Comparison of ENCODE assay signal across 8 cellular contexts in genomic region chr1:154809436-154810413, GRCh38.
DNase-seq lines count a peak whose midpoint lies in the region; ATAC-seq, FAIRE-seq and TF ChIP-seq lines count a peak whose summit lies in the region.
"Had no signal": no experiment of that assay in that cellular context is flagged by ENCODE, and none has a peak within 500 bp of the region (broad histone marks: within the 10 kb centered on the region; RNA-seq: fewer than 3 reads in every experiment).

No MANE protein-coding gene starts in this region.

- H3K4me3 Mint-ChIP-seq in central memory CD8-positive, alpha-beta T cell = no peak overlapping the region

- H3K9me3 Mint-ChIP-seq in central memory CD8-positive, alpha-beta T cell = no peaks in the 10 kb centered on the region

- peak; percentile 83 for FAIRE-seq in GM12891 (lab: Jason Lieb, UNC)

- peaks cover 8% of the 10 kb centered on the region for H3K4me1 Mint-ChIP-seq in central memory CD8-positive, alpha-beta T cell

- H3K36me3 Mint-ChIP-seq in central memory CD8-positive, alpha-beta T cell (ENCODE audit: insufficient read depth) = no peaks in the 10 kb centered on the region

- no peak for TF ChIP-seq POLR2A in GM12891 (IDR thresholded peaks at IDR 0.05; ENCODE audit: low read depth, low read length)

- H3K27ac Mint-ChIP-seq in central memory CD8-positive, alpha-beta T cell (ENCODE audit: low read depth) = peak overlapping the region; percentile 3

- DNase-seq in GM12891 (ENCODE audit: insufficient read length, low spot score) (no peak), MG63 (peak; percentile 71), trophoblast cell (peak; percentile 58 to 62), posterior vena cava (ENCODE audit: low spot score) (no peak)
- DNase-seq in central memory CD8-positive, alpha-beta T cell (ENCODE audit: low spot score in 2 of 2) = no peak
- no peak for DNase-seq in activated CD4-positive, CD25-positive, alpha-beta regulatory T cell (lab: John Stamatoyannopoulos, UW)

- H3K14ac ChIP-seq in trophoblast cell (ENCODE audit: low read length) = peak overlapping the region; percentile 20

- no peak overlapping the region for H2AFZ ChIP-seq in trophoblast cell (ENCODE audit: insufficient read depth, low read length, poor library complexity)

- H3K4me1 ChIP-seq in trophoblast cell (ENCODE audit: control insufficient read depth in 1 of 2, insufficient read depth in 2 of 2, low read length in 2 of 2) = peaks cover 22 to 25% of the 10 kb centered on the region in 2 experiments
- H3K4me1 ChIP-seq: ascending aorta had no signal

- no peak overlapping the region for H2BK120ac ChIP-seq in trophoblast cell (ENCODE audit: insufficient read depth, low read length, poor library complexity)

- no peak overlapping the region for H4K12ac ChIP-seq in trophoblast cell (ENCODE audit: low read depth, low read length)

- no peak overlapping the region for H4K8ac ChIP-seq in trophoblast cell (ENCODE audit: low read depth, low read length)

- no CpG with 5 or more reads among the region's 7 CpGs for WGBS in trophoblast cell (ENCODE audit: extremely low coverage, insufficient coverage, insufficient read length)

- no peak overlapping the region for H3K4me2 ChIP-seq in trophoblast cell (ENCODE audit: low read length)

- H3K79me2 ChIP-seq in trophoblast cell (ENCODE audit: control insufficient read depth, insufficient read depth, low read length, poor library complexity) = peaks cover 2% of the 10 kb centered on the region

- H3K4ac ChIP-seq in trophoblast cell (ENCODE audit: low read depth, low read length) = no peak overlapping the region

- intact Hi-C loops in posterior vena cava (cut with DNase I) = no loop called here

- H3K4me3 ChIP-seq in MG63 = no peak overlapping the region
- no peak overlapping the region for H3K4me3 ChIP-seq in trophoblast cell (ENCODE audit: low read depth, low read length)
- H3K4me3 ChIP-seq: ascending aorta had no signal

- no peak for ATAC-seq in central memory CD8-positive, alpha-beta T cell (replicated peaks; ENCODE audit: extremely low read depth, poor library complexity, severe bottlenecking)
- ATAC-seq in GM19351 (IDR thresholded peaks at IDR 0.05; ENCODE audit: unreplicated experiment) = no peak

- no peak overlapping the region for H2BK12ac ChIP-seq in trophoblast cell (ENCODE audit: low read length)

- no peak overlapping the region for H2AK5ac ChIP-seq in trophoblast cell (ENCODE audit: low read length)

- H3K27me3 ChIP-seq in MG63 = peaks cover 5% of the 10 kb centered on the region
- H3K27me3 ChIP-seq in trophoblast cell (ENCODE audit: insufficient read depth, low read length) = no peaks in the 10 kb centered on the region
- H3K27me3 ChIP-seq: ascending aorta had no signal

- no peak overlapping the region for H3K27ac ChIP-seq in trophoblast cell (ENCODE audit: low read depth, low read length)
- H3K27ac ChIP-seq: ascending aorta had no signal

- peaks cover 36% of the 10 kb centered on the region for H3K27me3 Mint-ChIP-seq in central memory CD8-positive, alpha-beta T cell

- no peaks in the 10 kb centered on the region for H3K79me1 ChIP-seq in trophoblast cell (ENCODE audit: low read length)

- H3K9ac ChIP-seq in trophoblast cell (ENCODE audit: low read length) = no peak overlapping the region

- H3K18ac ChIP-seq in trophoblast cell (ENCODE audit: low read length) = no peak overlapping the region

- H3K36me3 ChIP-seq in MG63 (no peaks in the 10 kb centered on the region), trophoblast cell (ENCODE audit: control insufficient read depth in 1 of 2, insufficient read depth in 2 of 2, low read length in 2 of 2) (no peaks in the 10 kb centered on the region)
- H3K36me3 ChIP-seq: ascending aorta had no signal

- no peak overlapping the region for H2BK5ac ChIP-seq in trophoblast cell (ENCODE audit: low read depth, low read length, poor library complexity)

- H3K9me3 ChIP-seq in MG63 = no peaks in the 10 kb centered on the region
- H3K9me3 ChIP-seq in trophoblast cell (ENCODE audit: insufficient read depth, low read depth, low read length) = no peaks in the 10 kb centered on the region
- H3K9me3 ChIP-seq: ascending aorta had no signal

- no peak overlapping the region for H4K91ac ChIP-seq in trophoblast cell (ENCODE audit: low read depth, low read length)

- no peak overlapping the region for H3K23ac ChIP-seq in trophoblast cell (ENCODE audit: low read length)

TF ChIP-seq in GM12891, 5 proteins besides CTCF, POLR2A, EP300 and RAD21:
- TF ChIP-seq TAF1 (IDR thresholded peaks at IDR 0.05; ENCODE audit: low read depth, low read length) = no peak
- no peak for TF ChIP-seq PAX5 (IDR thresholded peaks at IDR 0.05; ENCODE audit: insufficient read depth, low read length, severe bottlenecking)
- TF ChIP-seq POU2F2 (IDR thresholded peaks at IDR 0.05; ENCODE audit: low read depth, low read length) = no peak
- no peak for TF ChIP-seq POLR2AphosphoS5 (IDR thresholded peaks at IDR 0.05; ENCODE audit: low read depth, low read length)
- no peak for TF ChIP-seq SPI1 (IDR thresholded peaks at IDR 0.05; ENCODE audit: low read depth, low read length)

Comparison
In these comparisons a context has a peak if more than half of its experiments do, and no peak if none do; other contexts are left out.
1. DNase-seq: peak in MG63 (single experiment) and trophoblast cell (2 of 2); none in GM12891 (single experiment), central memory CD8-positive, alpha-beta T cell (0 of 2), activated CD4-positive, CD25-positive, alpha-beta regulatory T cell (0 of 4) and posterior vena cava (single experiment).